ENCODE assay signal across 18 cellular contexts in the genomic region with DNA sequence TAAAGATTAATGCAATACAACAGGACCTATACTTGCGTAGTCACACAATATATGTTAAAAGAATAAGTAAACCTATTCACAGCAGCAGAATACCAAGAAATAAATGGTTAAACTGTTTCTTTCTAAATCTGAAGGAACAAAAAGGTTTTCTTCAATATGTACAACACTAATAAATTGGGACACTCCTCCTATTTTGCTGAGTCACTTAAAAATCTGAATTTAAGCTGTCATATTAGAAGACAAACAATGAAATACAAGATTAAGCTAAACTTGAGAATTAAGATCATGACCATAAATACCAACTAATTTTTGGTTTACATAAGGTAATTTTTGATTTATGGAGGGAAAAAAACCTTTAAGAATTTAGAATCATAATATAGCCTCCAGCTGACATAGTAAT.
DNase-seq lines count a peak whose midpoint lies in the region; ATAC-seq, FAIRE-seq and TF ChIP-seq lines count a peak whose summit lies in the region.
"Had no signal": no experiment of that assay in that cellular context is flagged by ENCODE, and none has a peak within 500 bp of the region (broad histone marks: within the 10 kb centered on the region; RNA-seq: fewer than 3 reads in every experiment).

No MANE protein-coding gene starts in this region.

- H3K4me3 ChIP-seq in HepG2 (replicated peaks in 1 of 3; ENCODE audit: insufficient read depth in 1 of 3, low read depth in 2 of 3, low read length in 3 of 3): no peak overlapping the region
- no peak overlapping the region for H3K4me3 ChIP-seq in right lobe of liver
- no peak overlapping the region for H3K4me3 ChIP-seq in IMR-90 (ENCODE audit: insufficient read depth, low read depth, low read length)
- no peak overlapping the region for H3K4me3 ChIP-seq in K562
- H3K4me3 ChIP-seq: BLaER1, GM23248, HAP-1 had no signal

- H3K36me3 ChIP-seq in HepG2 (replicated peaks in 1 of 2; ENCODE audit: control insufficient read depth in 1 of 2, insufficient read depth in 2 of 2, low read length in 2 of 2): peaks cover 2 to 25% of the 10 kb centered on the region in 2 experiments
- peaks cover 0 to 24% (median 2%) of the 10 kb centered on the region in 4 donors for H3K36me3 ChIP-seq in right lobe of liver
- H3K36me3 ChIP-seq in IMR-90 (ENCODE audit: control insufficient read depth, insufficient read depth, low read length): peaks cover 16% of the 10 kb centered on the region
- H3K36me3 ChIP-seq in K562 (ENCODE audit: control insufficient read depth, insufficient read depth, low read length): peaks cover 15% of the 10 kb centered on the region; the same call in 2 of the 3 replicates

- FAIRE-seq in HepG2 (lab: Jason Lieb, UNC) (no peak), K562 (lab: Jason Lieb, UNC) (peak; percentile 23)
- FAIRE-seq: G401.6, GM12892 had no signal

- TF ChIP-seq POLR2A in HepG2 (IDR thresholded peaks at IDR 0.05; ENCODE audit: insufficient read depth in 1 of 2, low read depth in 2 of 2, low read length in 2 of 2) (no peak), right lobe of liver (IDR thresholded peaks at IDR 0.05) (no peak), IMR-90 (IDR thresholded peaks at IDR 0.05; ENCODE audit: low read depth, low read length) (no peak), K562 (conservative IDR thresholded peaks at IDR 0.05) (no peak)

- H3K56ac ChIP-seq in IMR-90 (ENCODE audit: extremely low read depth, insufficient read depth, low read length): no peak overlapping the region

- H2BK15ac ChIP-seq in IMR-90 (ENCODE audit: low read depth, low read length): no peak overlapping the region

- no peak overlapping the region for H2AK9ac ChIP-seq in IMR-90 (replicated peaks; ENCODE audit: low read depth, low read length, poor library complexity)

- no peak overlapping the region for H3K4ac ChIP-seq in IMR-90 (ENCODE audit: low read depth, low read length)

- TF ChIP-seq CTCF in HepG2 (CRISPR knock-in tag; IDR thresholded peaks at IDR 0.05) (no peak), right lobe of liver (IDR thresholded peaks at IDR 0.05) (no peak), IMR-90 (conservative IDR thresholded peaks at IDR 0.05; ENCODE audit: low read depth, low read length) (no peak), K562 (IDR thresholded peaks at IDR 0.05 in 2 of 3, conservative IDR thresholded peaks at IDR 0.05 in 1 of 3; ENCODE audit: insufficient read depth in 2 of 3, low read depth in 1 of 3, low read length in 3 of 3) (no peak)

- H2AK5ac ChIP-seq in IMR-90 (ENCODE audit: low read depth, low read length): no peak overlapping the region

- H4K91ac ChIP-seq in IMR-90 (ENCODE audit: insufficient read depth, low read depth, low read length): no peak overlapping the region

- H3K27ac ChIP-seq in HepG2 (ENCODE audit: extremely low read length, insufficient read depth, low read length) (peak overlapping the region; percentile 98), right lobe of liver (no peak overlapping the region), IMR-90 (ENCODE audit: insufficient read depth, low read length) (no peak overlapping the region), K562 (ENCODE audit: extremely low read depth, low read depth, low read length) (no peak overlapping the region)
- H3K27ac ChIP-seq: BLaER1, C4-2B, GM23248 had no signal

- no peaks in the 10 kb centered on the region for H3K79me2 ChIP-seq in HepG2 (ENCODE audit: insufficient read depth, low read length)
- no peaks in the 10 kb centered on the region for H3K79me2 ChIP-seq in K562 (ENCODE audit: control insufficient read depth, insufficient read depth, low read length)

- no peak overlapping the region for H4K8ac ChIP-seq in IMR-90 (ENCODE audit: low read depth in 2 of 2, low read length in 2 of 2)

- H2BK120ac ChIP-seq in IMR-90 (ENCODE audit: low read depth, low read length): no peak overlapping the region

- TF ChIP-seq EP300 in HepG2 (IDR thresholded peaks at IDR 0.05; ENCODE audit: low read depth in 2 of 2, low read length in 2 of 2) (no peak), HepG2 (CRISPR knock-in tag; IDR thresholded peaks at IDR 0.05; ENCODE audit: borderline replicate concordance) (no peak), K562 (IDR thresholded peaks at IDR 0.05; ENCODE audit: low read length) (no peak)

- intact Hi-C loops in HepG2 (cut with micrococcal nuclease; ENCODE audit: unreplicated experiment) (no loop called here), right lobe of liver (cut with DNase I) (no loop called here), IMR-90 (cut with micrococcal nuclease) (no loop called here), K562 (cut with micrococcal nuclease) (no loop called here)

- H2BK5ac ChIP-seq in IMR-90 (ENCODE audit: low read depth, low read length, poor library complexity, severe bottlenecking): no peak overlapping the region

- no peak overlapping the region for H2BK20ac ChIP-seq in IMR-90 (ENCODE audit: low read depth, low read length)

- H3K4me2 ChIP-seq in HepG2 (ENCODE audit: low read depth, low read length) (no peak overlapping the region), IMR-90 (ENCODE audit: low read depth, low read length) (no peak overlapping the region), K562 (ENCODE audit: insufficient read depth, low read length) (no peak overlapping the region)
- H3K4me2 ChIP-seq: BLaER1 had no signal

- no peak overlapping the region for H3K18ac ChIP-seq in IMR-90 (ENCODE audit: low read depth, low read length)

- H3K9me1 ChIP-seq in IMR-90 (ENCODE audit: insufficient read depth, low read length): peaks cover 4% of the 10 kb centered on the region; the same call in 1 of the 2 replicates
- H3K9me1 ChIP-seq in K562 (ENCODE audit: control insufficient read depth, insufficient read depth, low read length): no peaks in the 10 kb centered on the region

- H3K27me3 ChIP-seq in HepG2 (ENCODE audit: control insufficient read depth in 1 of 2, insufficient read depth in 2 of 2, low read length in 2 of 2): no peaks in the 10 kb centered on the region
- no peaks in the 10 kb centered on the region for H3K27me3 ChIP-seq in right lobe of liver
- no peaks in the 10 kb centered on the region for H3K27me3 ChIP-seq in IMR-90 (ENCODE audit: control insufficient read depth, insufficient read depth, low read length)
- H3K27me3 ChIP-seq in K562 (ENCODE audit: control insufficient read depth in 2 of 2, insufficient read depth in 2 of 2, low read length in 2 of 2): no peaks in the 10 kb centered on the region
- H3K27me3 ChIP-seq: BLaER1 had no signal

- POLR2A ChIA-PET in HepG2 (lab: Yijun Ruan, JAX): interaction anchor here (1.4 kb wide), 1 partner anchor 35 kb away, joined by 5 read pairs; no protein-coding TSS in a partner anchor
- POLR2A ChIA-PET in IMR-90 (lab: Charles Lee; ENCODE audit: unreplicated experiment): no interaction called here
- POLR2A ChIA-PET in K562 (lab: Yijun Ruan, JAX): interaction anchor here (0.8 kb wide), 1 partner anchor 8 kb away, joined by 3 read pairs; no protein-coding TSS in a partner anchor

- no peak overlapping the region for H3K23ac ChIP-seq in IMR-90 (ENCODE audit: low read depth, low read length)

- H3K14ac ChIP-seq in IMR-90 (replicated peaks; ENCODE audit: low read depth, low read length): no peak overlapping the region

- H2AFZ ChIP-seq in HepG2 (ENCODE audit: low read length): no peak overlapping the region
- no peak overlapping the region for H2AFZ ChIP-seq in IMR-90 (replicated peaks; ENCODE audit: low read length, poor library complexity)
- no peak overlapping the region for H2AFZ ChIP-seq in K562 (ENCODE audit: low read depth, low read length)
- H2AFZ ChIP-seq: GM23248 had no signal

- no peak for DNase-seq in HepG2 (ENCODE audit: low spot score)
- DNase-seq in right lobe of liver: no peak
- no peak for DNase-seq in IMR-90
- DNase-seq in K562 (ENCODE audit: extremely low read depth in 1 of 4, low spot score in 3 of 4): no peak
- no peak for DNase-seq in cerebellar nuclear complex (lab: John Stamatoyannopoulos, UW)
- DNase-seq: Caco-2; CD4-positive, CD25-positive, alpha-beta regulatory T cell; CD8-positive, alpha-beta T cell; DMS153; DND-41; GM23248; HFFc6 had no signal

- 98% methylated on average over 1 of the region's 1 CpG for WGBS in HepG2 (ENCODE audit: low lambda C conversion rate)
- WGBS in right lobe of liver (ENCODE audit: insufficient coverage, low coverage, low lambda C conversion rate, missing lambda C conversion rate): 100% methylated on average over 1 of the region's 1 CpG
- no CpG with 5 or more reads among the region's 1 CpG for WGBS in IMR-90 (ENCODE audit: extremely low coverage in 2 of 2, insufficient read length in 1 of 2), 2 experiments
- WGBS in K562 (ENCODE audit: insufficient coverage, low coverage, missing lambda C conversion rate): 100% methylated on average over 1 of the region's 1 CpG

- H3K4me1 ChIP-seq in HepG2 (ENCODE audit: insufficient read depth, low read length): peaks cover 58% of the 10 kb centered on the region
- no peaks in the 10 kb centered on the region for H3K4me1 ChIP-seq in right lobe of liver
- H3K4me1 ChIP-seq in IMR-90 (ENCODE audit: control insufficient read depth, insufficient read depth, low read length): no peaks in the 10 kb centered on the region
- H3K4me1 ChIP-seq in K562 (replicated peaks in 1 of 2; ENCODE audit: control insufficient read depth in 2 of 2, insufficient read depth in 2 of 2, low read length in 2 of 2): no peaks in the 10 kb centered on the region
- H3K4me1 ChIP-seq: BLaER1, Caco-2 had no signal

- no peaks in the 10 kb centered on the region for H3K79me1 ChIP-seq in IMR-90 (ENCODE audit: low read depth in 1 of 2, low read length in 2 of 2)

- no peak overlapping the region; the same call in 1 of the 2 replicates for H3K9ac ChIP-seq in HepG2 (ENCODE audit: insufficient read depth, low read depth, low read length)
- H3K9ac ChIP-seq in IMR-90 (ENCODE audit: low read depth, low read length): no peak overlapping the region
- no peak overlapping the region for H3K9ac ChIP-seq in K562 (ENCODE audit: insufficient read depth in 1 of 2, low read depth in 2 of 2, low read length in 2 of 2)
- H3K9ac ChIP-seq: BLaER1, GM23248 had no signal

- BruUV-seq in HepG2 (replicated peaks; lab: Mats Ljungman, UMichigan): no TSS peak
- BruUV-seq in IMR-90 (replicated peaks; lab: Mats Ljungman, UMichigan): no TSS peak
- BruUV-seq in K562 (replicated peaks; lab: Mats Ljungman, UMichigan): no TSS peak

- no peak for TF ChIP-seq RAD21 in HepG2 (CRISPR knock-in tag; IDR thresholded peaks at IDR 0.05)
- TF ChIP-seq RAD21 in IMR-90 (IDR thresholded peaks at IDR 0.05; ENCODE audit: low read length): no peak
- TF ChIP-seq RAD21 in K562 (CRISPR knock-in tag; conservative IDR thresholded peaks at IDR 0.05 in 1 of 2, IDR thresholded peaks at IDR 0.05 in 1 of 2): no peak

- CTCF ChIA-PET in HepG2 (lab: Yijun Ruan, JAX; ENCODE audit: low intra/inter-chr PET ratio, low total read pairs): no interaction called here
- CTCF ChIA-PET in IMR-90 (lab: Yijun Ruan, JAX): no interaction called here
- CTCF ChIA-PET in K562 (lab: Yijun Ruan, JAX; ENCODE audit: low intra/inter-chr PET ratio): no interaction called here

- H4K5ac ChIP-seq in IMR-90 (ENCODE audit: low read depth, low read length): no peak overlapping the region

- dilution Hi-C loops in IMR-90 (cut with HindIII; ENCODE audit: low sequenced_read_pairs, unreplicated experiment): no loop called here

- in situ Hi-C loops in HepG2 (cut with HindIII; ENCODE audit: extremely low pct_ligation_motif_present, low pct_unique_long_range_greater_than_20kb) (loop anchor here (5.0 kb wide), 1 partner anchor 35 kb away; no protein-coding TSS in a partner anchor), IMR-90 (cut with MboI; ENCODE audit: low sequenced_read_pairs) (no loop called here), K562 (cut with MboI) (no loop called here)

- ATAC-seq in HepG2 (no peak), right lobe of liver (no peak), IMR-90 (ENCODE audit: low read depth) (no peak), K562 (no peak), HG02981 (IDR thresholded peaks at IDR 0.05; ENCODE audit: unreplicated experiment) (no peak)
- ATAC-seq: CD8-positive, alpha-beta T cell had no signal

- H3K9me3 ChIP-seq in HepG2 (ENCODE audit: low read length): no peaks in the 10 kb centered on the region
- no peaks in the 10 kb centered on the region for H3K9me3 ChIP-seq in right lobe of liver
- no peaks in the 10 kb centered on the region for H3K9me3 ChIP-seq in IMR-90 (ENCODE audit: control insufficient read depth, insufficient read depth, low read length)
- H3K9me3 ChIP-seq in K562 (replicated peaks; ENCODE audit: control insufficient read depth, insufficient read depth, low read depth, low read length): no peaks in the 10 kb centered on the region
- H3K9me3 ChIP-seq: BLaER1, Caco-2, HAP-1 had no signal

- H4K20me1 ChIP-seq in HepG2 (ENCODE audit: insufficient read depth, low read length): no peaks in the 10 kb centered on the region
- no peaks in the 10 kb centered on the region for H4K20me1 ChIP-seq in IMR-90 (ENCODE audit: insufficient read depth, low read length)
- H4K20me1 ChIP-seq in K562 (replicated peaks; ENCODE audit: control insufficient read depth, insufficient read depth, low read length): no peaks in the 10 kb centered on the region
- H4K20me1 ChIP-seq: BLaER1 had no signal
